In genomic region chr1:92736395-92736794, GRCh38 we compare ENCODE assay signal across 9 cellular contexts. TPM values are rescaled to one million over a fixed set of nuclear protein-coding genes. Genes with fewer than 3 reads are reported as not detected.
DNase-seq lines count a peak whose midpoint lies in the region; ATAC-seq, FAIRE-seq and TF ChIP-seq lines count a peak whose summit lies in the region.
"Had no signal": no experiment of that assay in that cellular context is flagged by ENCODE, and none has a peak within 500 bp of the region (broad histone marks: within the 10 kb centered on the region; RNA-seq: fewer than 3 reads in every experiment).

No MANE protein-coding gene starts in this region.

- TF ChIP-seq CTCF in PC-3 (conservative IDR thresholded peaks at IDR 0.05; ENCODE audit: low read depth, low read length), result peak; percentile 64
- TF ChIP-seq CTCF in fibroblast of the aortic adventitia (IDR thresholded peaks at IDR 0.05; ENCODE audit: insufficient read depth, low read length), result peak; percentile 40

- H3K27ac ChIP-seq in PC-3 (ENCODE audit: low read length), result no peak overlapping the region

- intact Hi-C loops in PC-3 (cut with micrococcal nuclease), result no loop called here

- no peaks in the 10 kb centered on the region for H3F3A ChIP-seq in PC-3 (ENCODE audit: low read length, unreplicated experiment)

- BruUV-seq in PC-3 (replicated peaks; lab: Mats Ljungman, UMichigan), result no TSS peak

- DNase-seq in ACHN, result peak; percentile 39
- DNase-seq in GM12892 (ENCODE audit: insufficient read length), result no peak
- DNase-seq in PC-3, result peak; percentile 37
- peak; percentile 35 for DNase-seq in fibroblast of the aortic adventitia (ENCODE audit: low read depth)
- DNase-seq in activated T-cell treated with anti-CD3 and anti-CD28 coated beads for 4 hours, result no peak
- no peak for DNase-seq in HPDE6-E6E7 (ENCODE audit: extremely low spot score)
- no peak for DNase-seq in G401 (ENCODE audit: low spot score)
- DNase-seq: activated naive CD4-positive, alpha-beta T cell treated with anti-CD3 and anti-CD28 coated beads, Interleukin-2, amount 50 U/mL, for 16 hours had no signal

- POLR2A ChIA-PET in PC-3 (lab: Charles Lee; ENCODE audit: unreplicated experiment), result no interaction called here

- H3K4me3 ChIP-seq in PC-3 (ENCODE audit: low read length), result no peak overlapping the region
- H3K4me3 ChIP-seq in fibroblast of the aortic adventitia (ENCODE audit: low read depth, low read length), result no peak overlapping the region

- no peaks in the 10 kb centered on the region for H3K9me2 ChIP-seq in PC-3 (replicated peaks; ENCODE audit: low read length)

- CTCF ChIA-PET in PC-3 (lab: Charles Lee), result interaction anchor here (0.5 to 0.7 kb wide), 3 partner anchors 26 to 245 kb away, joined by 3 to 4 read pairs (median 3); no protein-coding TSS in a partner anchor

- in situ Hi-C loops in ACHN (cut with HindIII; ENCODE audit: low pct_ligation_motif_present, low pct_unique_long_range_greater_than_20kb, low sequenced_read_pairs) (no loop called here), G401 (cut with HindIII; ENCODE audit: low sequenced_read_pairs) (no loop called here)

- H3K9me3 ChIP-seq in PC-3 (ENCODE audit: low read length), result no peaks in the 10 kb centered on the region

- no peaks in the 10 kb centered on the region for H3K4me1 ChIP-seq in PC-3 (ENCODE audit: insufficient read depth, low read length)

- H4K20me1 ChIP-seq in PC-3 (ENCODE audit: low read length), result no peaks in the 10 kb centered on the region

- peaks cover 4% of the 10 kb centered on the region; the same call in 1 of the 2 replicates for H3K36me3 ChIP-seq in PC-3 (ENCODE audit: low read depth, low read length)

- ATAC-seq in PC-3 (peak; percentile 81), HG03521 (IDR thresholded peaks at IDR 0.05; ENCODE audit: unreplicated experiment) (no peak)

- FAIRE-seq in GM12892 (lab: Jason Lieb, UNC), result peak; percentile 62

- TF ChIP-seq POLR2A in GM12892 (IDR thresholded peaks at IDR 0.05; ENCODE audit: low read depth, low read length), result no peak

- no peaks in the 10 kb centered on the region for H3K27me3 ChIP-seq in PC-3 (ENCODE audit: low read length)

- no peak overlapping the region for H3K9ac ChIP-seq in PC-3 (ENCODE audit: low read length)

- no peak overlapping the region for H2AFZ ChIP-seq in PC-3 (ENCODE audit: low read length)

- no peaks in the 10 kb centered on the region for H3K79me2 ChIP-seq in PC-3 (ENCODE audit: low read length)

- H3K4me2 ChIP-seq in PC-3 (ENCODE audit: low read length), result no peak overlapping the region

RNA-seq across cellular contexts. Expression of gene EVI5, which starts 48.5 kb away (rescaled TPM):
- 2.4 TPM for polyA plus RNA-seq in GM12892 (2012; ENCODE audit: missing spikeins)
- total RNA-seq in PC-3 (2014; rRNA removed), result 38.2 and 65.5 TPM in 2 replicates
- 55.3 and 126 TPM in 2 replicates for total RNA-seq in fibroblast of the aortic adventitia (ENCODE audit: low replicate concordance)
- total RNA-seq in G401 (2014; rRNA removed; shearing (Covaris generic)), result 28.0 and 49.7 TPM in 2 replicates

Comparison
In these comparisons a context has a peak if more than half of its experiments do, and no peak if none do; other contexts are left out.
1. DNase-seq: peak in ACHN (single experiment), PC-3 (single experiment) and fibroblast of the aortic adventitia (single experiment); none in GM12892 (single experiment), activated T-cell treated with anti-CD3 and anti-CD28 coated beads for 4 hours (single experiment), HPDE6-E6E7 (single experiment) and G401 (single experiment).